ENCODE assay signal across 22 cellular contexts in genomic region chr3:37387462-37387861, GRCh38.
"Had no signal": no experiment of that assay in that cellular context is flagged by ENCODE, and none has a peak within 500 bp of the region (broad histone marks: within the 10 kb centered on the region; RNA-seq: fewer than 3 reads in every experiment).

No MANE protein-coding gene starts in this region.

- DNase-seq: cortex of kidney; dorsolateral prefrontal cortex; effector CD8-positive, alpha-beta T cell; foreskin fibroblast; immature natural killer cell; left ventricle myocardium inferior; mesendoderm; naive thymus-derived CD8-positive, alpha-beta T cell; ovary; right lobe of liver; spleen; stimulated activated CD4-positive, alpha-beta T cell treated with anti-CD3 and anti-CD28 coated beads, Interleukin-15, amount 100 ng/mL, for 24 hours; stimulated activated CD4-positive, alpha-beta T cell treated with anti-CD3 and anti-CD28 coated beads, Interleukin-1b, Interleukin-23, amount 100 ng/mL, for 48 hours; stimulated activated CD4-positive, alpha-beta T cell treated with anti-CD3 and anti-CD28 coated beads, Interleukin-4, amount 100 ng/mL, for 4 hours; stimulated activated naive B cell treated with anti-CD40 and anti-IgM and Interleukin-4, amounts not matched to agents 10 μg/mL and 1 μg/mL and 100 μg/mL, for 72 hours; stimulated activated naive CD8-positive, alpha-beta T cell treated with anti-CD3 and anti-CD28 coated beads, Interleukin-15, amount 100 ng/mL, for 72 hours; substantia nigra; trophoblast cell had no signal

- H3K36me3 ChIP-seq: ovary had no signal

- H3K27ac ChIP-seq: dorsolateral prefrontal cortex, left ventricle myocardium inferior, ovary, right lobe of liver, thoracic aorta had no signal

- H3K9me3 ChIP-seq: left ventricle myocardium inferior, ovary, right lobe of liver, thoracic aorta had no signal

- H3K27me3 ChIP-seq: dorsolateral prefrontal cortex, ovary, right lobe of liver, spleen had no signal

- H3K4me1 ChIP-seq: right lobe of liver had no signal

- H3K4me3 ChIP-seq: dorsolateral prefrontal cortex, left ventricle myocardium inferior, lung, ovary, right lobe of liver, spleen, thoracic aorta had no signal

- FAIRE-seq: keratinocyte, urothelium cell line had no signal
